1 cellular context compared by ENCODE assay signal in the genomic region with DNA sequence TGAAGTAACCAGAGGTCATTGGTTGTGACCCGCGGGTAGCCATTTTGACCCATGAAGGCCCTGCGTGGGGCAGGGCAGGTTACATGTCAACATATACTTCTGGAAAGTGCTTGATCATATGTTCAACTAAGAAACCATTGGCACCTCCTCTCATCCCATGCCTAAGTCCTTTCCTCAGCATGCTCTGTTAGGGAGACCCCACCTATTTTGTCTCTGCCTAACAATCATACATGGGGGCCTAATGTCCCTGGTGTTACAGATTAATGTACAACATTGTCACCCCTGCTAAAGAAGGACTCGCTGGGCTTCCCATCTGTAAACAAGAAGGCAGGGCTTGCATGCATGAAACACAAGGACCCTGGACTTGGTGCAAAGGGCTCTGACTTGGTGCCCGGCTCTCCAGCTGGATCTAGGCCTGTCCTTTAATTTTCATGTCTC.
A peak's percentile ranks its signal among the peaks of the same experiment; 100 is the strongest.
TF ChIP-seq lines count a peak whose summit lies in the region.

No MANE protein-coding gene starts in this region.

TF ChIP-seq in HepG2, 621 proteins besides CTCF, POLR2A, EP300 and RAD21 (continued from another document and continues in another):
- TF ChIP-seq, protein P1, sequence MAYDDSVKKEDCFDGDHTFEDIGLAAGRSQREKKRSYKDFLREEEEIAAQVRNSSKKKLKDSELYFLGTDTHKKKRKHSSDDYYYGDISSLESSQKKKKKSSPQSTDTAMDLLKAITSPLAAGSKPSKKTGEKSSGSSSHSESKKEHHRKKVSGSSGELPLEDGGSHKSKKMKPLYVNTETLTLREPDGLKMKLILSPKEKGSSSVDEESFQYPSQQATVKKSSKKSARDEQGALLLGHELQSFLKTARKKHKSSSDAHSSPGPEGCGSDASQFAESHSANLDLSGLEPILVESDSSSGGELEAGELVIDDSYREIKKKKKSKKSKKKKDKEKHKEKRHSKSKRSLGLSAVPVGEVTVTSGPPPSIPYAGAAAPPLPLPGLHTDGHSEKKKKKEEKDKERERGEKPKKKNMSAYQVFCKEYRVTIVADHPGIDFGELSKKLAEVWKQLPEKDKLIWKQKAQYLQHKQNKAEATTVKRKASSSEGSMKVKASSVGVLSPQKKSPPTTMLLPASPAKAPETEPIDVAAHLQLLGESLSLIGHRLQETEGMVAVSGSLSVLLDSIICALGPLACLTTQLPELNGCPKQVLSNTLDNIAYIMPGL (CRISPR knock-in tag; IDR thresholded peaks at IDR 0.05; ENCODE audit: borderline replicate concordance in 1 of 2, low read depth in 1 of 2) = peak in 1 of 2 experiments; percentile 51; a peak in 1 of 4 replicates
- peak; percentile 32; the same call in 1 of the 2 replicates for TF ChIP-seq ZMYM3 (CRISPR knock-in tag; IDR thresholded peaks at IDR 0.05)
- TF ChIP-seq, protein P2, sequence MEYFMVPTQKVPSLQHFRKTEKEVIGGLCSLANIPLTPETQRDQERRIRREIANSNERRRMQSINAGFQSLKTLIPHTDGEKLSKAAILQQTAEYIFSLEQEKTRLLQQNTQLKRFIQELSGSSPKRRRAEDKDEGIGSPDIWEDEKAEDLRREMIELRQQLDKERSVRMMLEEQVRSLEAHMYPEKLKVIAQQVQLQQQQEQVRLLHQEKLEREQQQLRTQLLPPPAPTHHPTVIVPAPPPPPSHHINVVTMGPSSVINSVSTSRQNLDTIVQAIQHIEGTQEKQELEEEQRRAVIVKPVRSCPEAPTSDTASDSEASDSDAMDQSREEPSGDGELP (IDR thresholded peaks at IDR 0.05; ENCODE audit: borderline replicate concordance, low read depth) = peak; percentile 87
- TF ChIP-seq ERF (CRISPR knock-in tag; IDR thresholded peaks at IDR 0.05) = peak; percentile 68; the same call in 1 of the 2 replicates
- peak; percentile 97 for TF ChIP-seq NCOR1 (IDR thresholded peaks at IDR 0.05; ENCODE audit: borderline replicate concordance, low read length)
- no peak for TF ChIP-seq ZNF282 (IDR thresholded peaks at IDR 0.05; ENCODE audit: partially characterized antibody)
- TF ChIP-seq, protein P3, sequence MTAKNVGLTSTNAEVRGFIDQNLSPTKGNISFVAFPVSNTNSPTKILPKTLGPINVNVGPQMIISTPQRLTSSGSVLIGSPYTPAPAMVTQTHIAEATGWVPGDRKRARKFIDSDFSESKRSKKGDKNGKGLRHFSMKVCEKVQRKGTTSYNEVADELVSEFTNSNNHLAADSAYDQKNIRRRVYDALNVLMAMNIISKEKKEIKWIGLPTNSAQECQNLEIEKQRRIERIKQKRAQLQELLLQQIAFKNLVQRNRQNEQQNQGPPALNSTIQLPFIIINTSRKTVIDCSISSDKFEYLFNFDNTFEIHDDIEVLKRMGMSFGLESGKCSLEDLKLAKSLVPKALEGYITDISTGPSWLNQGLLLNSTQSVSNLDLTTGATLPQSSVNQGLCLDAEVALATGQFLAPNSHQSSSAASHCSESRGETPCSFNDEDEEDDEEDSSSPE (CRISPR knock-in tag; IDR thresholded peaks at IDR 0.05) = no peak
- TF ChIP-seq, protein P4, sequence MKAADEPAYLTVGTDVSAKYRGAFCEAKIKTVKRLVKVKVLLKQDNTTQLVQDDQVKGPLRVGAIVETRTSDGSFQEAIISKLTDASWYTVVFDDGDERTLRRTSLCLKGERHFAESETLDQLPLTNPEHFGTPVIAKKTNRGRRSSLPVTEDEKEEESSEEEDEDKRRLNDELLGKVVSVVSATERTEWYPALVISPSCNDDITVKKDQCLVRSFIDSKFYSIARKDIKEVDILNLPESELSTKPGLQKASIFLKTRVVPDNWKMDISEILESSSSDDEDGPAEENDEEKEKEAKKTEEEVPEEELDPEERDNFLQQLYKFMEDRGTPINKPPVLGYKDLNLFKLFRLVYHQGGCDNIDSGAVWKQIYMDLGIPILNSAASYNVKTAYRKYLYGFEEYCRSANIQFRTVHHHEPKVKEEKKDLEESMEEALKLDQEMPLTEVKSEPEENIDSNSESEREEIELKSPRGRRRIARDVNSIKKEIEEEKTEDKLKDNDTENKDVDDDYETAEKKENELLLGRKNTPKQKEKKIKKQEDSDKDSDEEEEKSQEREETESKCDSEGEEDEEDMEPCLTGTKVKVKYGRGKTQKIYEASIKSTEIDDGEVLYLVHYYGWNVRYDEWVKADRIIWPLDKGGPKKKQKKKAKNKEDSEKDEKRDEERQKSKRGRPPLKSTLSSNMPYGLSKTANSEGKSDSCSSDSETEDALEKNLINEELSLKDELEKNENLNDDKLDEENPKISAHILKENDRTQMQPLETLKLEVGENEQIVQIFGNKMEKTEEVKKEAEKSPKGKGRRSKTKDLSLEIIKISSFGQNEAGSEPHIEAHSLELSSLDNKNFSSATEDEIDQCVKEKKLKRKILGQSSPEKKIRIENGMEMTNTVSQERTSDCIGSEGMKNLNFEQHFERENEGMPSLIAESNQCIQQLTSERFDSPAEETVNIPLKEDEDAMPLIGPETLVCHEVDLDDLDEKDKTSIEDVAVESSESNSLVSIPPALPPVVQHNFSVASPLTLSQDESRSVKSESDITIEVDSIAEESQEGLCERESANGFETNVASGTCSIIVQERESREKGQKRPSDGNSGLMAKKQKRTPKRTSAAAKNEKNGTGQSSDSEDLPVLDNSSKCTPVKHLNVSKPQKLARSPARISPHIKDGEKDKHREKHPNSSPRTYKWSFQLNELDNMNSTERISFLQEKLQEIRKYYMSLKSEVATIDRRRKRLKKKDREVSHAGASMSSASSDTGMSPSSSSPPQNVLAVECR (CRISPR knock-in tag; IDR thresholded peaks at IDR 0.05; ENCODE audit: borderline replicate concordance) = no peak; the same call in 1 of the 2 replicates
- TF ChIP-seq KDM2A (CRISPR knock-in tag; IDR thresholded peaks at IDR 0.05; ENCODE audit: borderline replicate concordance, low read depth) = 0 out of 2 replicates have a peak, but pooled peaks have one; percentile 41
- TF ChIP-seq, protein P5, sequence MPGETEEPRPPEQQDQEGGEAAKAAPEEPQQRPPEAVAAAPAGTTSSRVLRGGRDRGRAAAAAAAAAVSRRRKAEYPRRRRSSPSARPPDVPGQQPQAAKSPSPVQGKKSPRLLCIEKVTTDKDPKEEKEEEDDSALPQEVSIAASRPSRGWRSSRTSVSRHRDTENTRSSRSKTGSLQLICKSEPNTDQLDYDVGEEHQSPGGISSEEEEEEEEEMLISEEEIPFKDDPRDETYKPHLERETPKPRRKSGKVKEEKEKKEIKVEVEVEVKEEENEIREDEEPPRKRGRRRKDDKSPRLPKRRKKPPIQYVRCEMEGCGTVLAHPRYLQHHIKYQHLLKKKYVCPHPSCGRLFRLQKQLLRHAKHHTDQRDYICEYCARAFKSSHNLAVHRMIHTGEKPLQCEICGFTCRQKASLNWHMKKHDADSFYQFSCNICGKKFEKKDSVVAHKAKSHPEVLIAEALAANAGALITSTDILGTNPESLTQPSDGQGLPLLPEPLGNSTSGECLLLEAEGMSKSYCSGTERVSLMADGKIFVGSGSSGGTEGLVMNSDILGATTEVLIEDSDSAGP (CRISPR knock-in tag; IDR thresholded peaks at IDR 0.05; ENCODE audit: borderline replicate concordance) = 0 out of 2 replicates have a peak, but pooled peaks have one; percentile 26
- TF ChIP-seq ZNF709 (CRISPR knock-in tag; IDR thresholded peaks at IDR 0.05) = no peak
- TF ChIP-seq, protein P6, sequence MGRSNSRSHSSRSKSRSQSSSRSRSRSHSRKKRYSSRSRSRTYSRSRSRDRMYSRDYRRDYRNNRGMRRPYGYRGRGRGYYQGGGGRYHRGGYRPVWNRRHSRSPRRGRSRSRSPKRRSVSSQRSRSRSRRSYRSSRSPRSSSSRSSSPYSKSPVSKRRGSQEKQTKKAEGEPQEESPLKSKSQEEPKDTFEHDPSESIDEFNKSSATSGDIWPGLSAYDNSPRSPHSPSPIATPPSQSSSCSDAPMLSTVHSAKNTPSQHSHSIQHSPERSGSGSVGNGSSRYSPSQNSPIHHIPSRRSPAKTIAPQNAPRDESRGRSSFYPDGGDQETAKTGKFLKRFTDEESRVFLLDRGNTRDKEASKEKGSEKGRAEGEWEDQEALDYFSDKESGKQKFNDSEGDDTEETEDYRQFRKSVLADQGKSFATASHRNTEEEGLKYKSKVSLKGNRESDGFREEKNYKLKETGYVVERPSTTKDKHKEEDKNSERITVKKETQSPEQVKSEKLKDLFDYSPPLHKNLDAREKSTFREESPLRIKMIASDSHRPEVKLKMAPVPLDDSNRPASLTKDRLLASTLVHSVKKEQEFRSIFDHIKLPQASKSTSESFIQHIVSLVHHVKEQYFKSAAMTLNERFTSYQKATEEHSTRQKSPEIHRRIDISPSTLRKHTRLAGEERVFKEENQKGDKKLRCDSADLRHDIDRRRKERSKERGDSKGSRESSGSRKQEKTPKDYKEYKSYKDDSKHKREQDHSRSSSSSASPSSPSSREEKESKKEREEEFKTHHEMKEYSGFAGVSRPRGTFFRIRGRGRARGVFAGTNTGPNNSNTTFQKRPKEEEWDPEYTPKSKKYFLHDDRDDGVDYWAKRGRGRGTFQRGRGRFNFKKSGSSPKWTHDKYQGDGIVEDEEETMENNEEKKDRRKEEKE (IDR thresholded peaks at IDR 0.05) = no peak
- TF ChIP-seq, protein P7, sequence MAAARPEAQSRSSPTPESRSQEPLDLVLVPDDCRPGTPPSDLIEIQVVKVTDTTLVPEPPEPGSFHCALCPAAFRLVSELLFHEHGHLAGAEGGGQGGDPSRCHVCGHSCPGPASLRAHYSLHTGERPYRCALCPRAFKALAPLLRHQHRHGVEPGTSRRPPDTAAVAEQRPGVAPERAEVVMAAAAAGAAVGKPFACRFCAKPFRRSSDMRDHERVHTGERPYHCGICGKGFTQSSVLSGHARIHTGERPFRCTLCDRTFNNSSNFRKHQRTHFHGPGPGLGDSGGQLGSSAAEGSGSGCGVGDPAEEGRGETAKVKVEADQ (CRISPR knock-in tag; IDR thresholded peaks at IDR 0.05; ENCODE audit: borderline replicate concordance) = peak; percentile 25; the same call in 1 of the 2 replicates
- TF ChIP-seq ARNTL (CRISPR knock-in tag; IDR thresholded peaks at IDR 0.05) = peak; percentile 67
- TF ChIP-seq REL (CRISPR knock-in tag; conservative IDR thresholded peaks at IDR 0.05) = no peak
- no peak for TF ChIP-seq ZNF607 (CRISPR knock-in tag; IDR thresholded peaks at IDR 0.05; ENCODE audit: borderline replicate concordance)
- TF ChIP-seq ZNF670 (CRISPR knock-in tag; IDR thresholded peaks at IDR 0.05; ENCODE audit: borderline replicate concordance) = no peak
- TF ChIP-seq, protein P8, sequence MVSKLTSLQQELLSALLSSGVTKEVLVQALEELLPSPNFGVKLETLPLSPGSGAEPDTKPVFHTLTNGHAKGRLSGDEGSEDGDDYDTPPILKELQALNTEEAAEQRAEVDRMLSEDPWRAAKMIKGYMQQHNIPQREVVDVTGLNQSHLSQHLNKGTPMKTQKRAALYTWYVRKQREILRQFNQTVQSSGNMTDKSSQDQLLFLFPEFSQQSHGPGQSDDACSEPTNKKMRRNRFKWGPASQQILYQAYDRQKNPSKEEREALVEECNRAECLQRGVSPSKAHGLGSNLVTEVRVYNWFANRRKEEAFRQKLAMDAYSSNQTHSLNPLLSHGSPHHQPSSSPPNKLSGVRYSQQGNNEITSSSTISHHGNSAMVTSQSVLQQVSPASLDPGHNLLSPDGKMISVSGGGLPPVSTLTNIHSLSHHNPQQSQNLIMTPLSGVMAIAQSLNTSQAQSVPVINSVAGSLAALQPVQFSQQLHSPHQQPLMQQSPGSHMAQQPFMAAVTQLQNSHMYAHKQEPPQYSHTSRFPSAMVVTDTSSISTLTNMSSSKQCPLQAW (CRISPR knock-in tag; IDR thresholded peaks at IDR 0.05) = peak; percentile 78
- peak; percentile 58 for TF ChIP-seq CEBPG (CRISPR knock-in tag; IDR thresholded peaks at IDR 0.05)
- TF ChIP-seq YEATS2 (CRISPR knock-in tag; IDR thresholded peaks at IDR 0.05; ENCODE audit: borderline replicate concordance) = no peak; the same call in 1 of the 2 replicates
- peak; percentile 76; the same call in 1 of the 2 replicates for TF ChIP-seq FOXJ3 (CRISPR knock-in tag; IDR thresholded peaks at IDR 0.05; ENCODE audit: borderline replicate concordance)
- TF ChIP-seq CREM (IDR thresholded peaks at IDR 0.05) = peak; percentile 66; the same call in 1 of the 2 replicates
- TF ChIP-seq CREM (CRISPR knock-in tag; IDR thresholded peaks at IDR 0.05) = no peak
- TF ChIP-seq REXO4 (CRISPR knock-in tag; IDR thresholded peaks at IDR 0.05; ENCODE audit: borderline replicate concordance) = no peak
- TF ChIP-seq RCOR2 (CRISPR knock-in tag; IDR thresholded peaks at IDR 0.05) = peak; percentile 59
- TF ChIP-seq KDM5B (CRISPR knock-in tag; IDR thresholded peaks at IDR 0.05; ENCODE audit: borderline replicate concordance) = no peak
- TF ChIP-seq ZKSCAN1 (IDR thresholded peaks at IDR 0.05; ENCODE audit: low read length) = no peak
- no peak for TF ChIP-seq ZNF703 (CRISPR knock-in tag; IDR thresholded peaks at IDR 0.05; ENCODE audit: borderline replicate concordance)
- TF ChIP-seq ZNF616 (CRISPR knock-in tag; IDR thresholded peaks at IDR 0.05; ENCODE audit: low read depth) = 0 out of 2 replicates have a peak, but pooled peaks have one; percentile 46
- TF ChIP-seq, protein P9, sequence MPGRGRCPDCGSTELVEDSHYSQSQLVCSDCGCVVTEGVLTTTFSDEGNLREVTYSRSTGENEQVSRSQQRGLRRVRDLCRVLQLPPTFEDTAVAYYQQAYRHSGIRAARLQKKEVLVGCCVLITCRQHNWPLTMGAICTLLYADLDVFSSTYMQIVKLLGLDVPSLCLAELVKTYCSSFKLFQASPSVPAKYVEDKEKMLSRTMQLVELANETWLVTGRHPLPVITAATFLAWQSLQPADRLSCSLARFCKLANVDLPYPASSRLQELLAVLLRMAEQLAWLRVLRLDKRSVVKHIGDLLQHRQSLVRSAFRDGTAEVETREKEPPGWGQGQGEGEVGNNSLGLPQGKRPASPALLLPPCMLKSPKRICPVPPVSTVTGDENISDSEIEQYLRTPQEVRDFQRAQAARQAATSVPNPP (CRISPR knock-in tag; IDR thresholded peaks at IDR 0.05) = no peak
- TF ChIP-seq SOX5 (CRISPR knock-in tag; IDR thresholded peaks at IDR 0.05; ENCODE audit: borderline replicate concordance) = peak; percentile 82; the same call in 1 of the 2 replicates
- peak; percentile 64; the same call in 1 of the 2 replicates for TF ChIP-seq ZNF331 (CRISPR knock-in tag; IDR thresholded peaks at IDR 0.05)
- peak; percentile 42; the same call in 1 of the 2 replicates for TF ChIP-seq ZNF792 (CRISPR knock-in tag; IDR thresholded peaks at IDR 0.05)
- TF ChIP-seq, protein P10, sequence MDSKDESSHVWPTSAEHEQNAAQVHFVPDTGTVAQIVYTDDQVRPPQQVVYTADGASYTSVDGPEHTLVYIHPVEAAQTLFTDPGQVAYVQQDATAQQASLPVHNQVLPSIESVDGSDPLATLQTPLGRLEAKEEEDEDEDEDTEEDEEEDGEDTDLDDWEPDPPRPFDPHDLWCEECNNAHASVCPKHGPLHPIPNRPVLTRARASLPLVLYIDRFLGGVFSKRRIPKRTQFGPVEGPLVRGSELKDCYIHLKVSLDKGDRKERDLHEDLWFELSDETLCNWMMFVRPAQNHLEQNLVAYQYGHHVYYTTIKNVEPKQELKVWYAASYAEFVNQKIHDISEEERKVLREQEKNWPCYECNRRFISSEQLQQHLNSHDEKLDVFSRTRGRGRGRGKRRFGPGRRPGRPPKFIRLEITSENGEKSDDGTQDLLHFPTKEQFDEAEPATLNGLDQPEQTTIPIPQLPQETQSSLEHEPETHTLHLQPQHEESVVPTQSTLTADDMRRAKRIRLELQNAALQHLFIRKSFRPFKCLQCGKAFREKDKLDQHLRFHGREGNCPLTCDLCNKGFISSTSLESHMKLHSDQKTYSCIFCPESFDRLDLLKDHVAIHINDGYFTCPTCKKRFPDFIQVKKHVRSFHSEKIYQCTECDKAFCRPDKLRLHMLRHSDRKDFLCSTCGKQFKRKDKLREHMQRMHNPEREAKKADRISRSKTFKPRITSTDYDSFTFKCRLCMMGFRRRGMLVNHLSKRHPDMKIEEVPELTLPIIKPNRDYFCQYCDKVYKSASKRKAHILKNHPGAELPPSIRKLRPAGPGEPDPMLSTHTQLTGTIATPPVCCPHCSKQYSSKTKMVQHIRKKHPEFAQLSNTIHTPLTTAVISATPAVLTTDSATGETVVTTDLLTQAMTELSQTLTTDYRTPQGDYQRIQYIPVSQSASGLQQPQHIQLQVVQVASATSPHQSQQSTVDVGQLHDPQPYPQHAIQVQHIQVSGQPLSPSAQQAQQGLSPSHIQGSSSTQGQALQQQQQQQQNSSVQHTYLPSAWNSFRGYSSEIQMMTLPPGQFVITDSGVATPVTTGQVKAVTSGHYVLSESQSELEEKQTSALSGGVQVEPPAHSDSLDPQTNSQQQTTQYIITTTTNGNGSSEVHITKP (CRISPR knock-in tag; IDR thresholded peaks at IDR 0.05; ENCODE audit: low read depth) = peak; percentile 49; the same call in 1 of the 2 replicates
